24 cellular contexts compared by ENCODE assay signal in genomic region chr4:29551813-29552212, GRCh38.
DNase-seq lines count a peak whose midpoint lies in the region; ATAC-seq and TF ChIP-seq lines count a peak whose summit lies in the region.
"Had no signal": no experiment of that assay in that cellular context is flagged by ENCODE, and none has a peak within 500 bp of the region (broad histone marks: within the 10 kb centered on the region; RNA-seq: fewer than 3 reads in every experiment).

No MANE protein-coding gene starts in this region.

- H3K9me3 ChIP-seq in HEK293 (ENCODE audit: control insufficient read depth, insufficient read depth, low read depth, low read length) (no peaks in the 10 kb centered on the region), SU-DHL-6 (ENCODE audit: insufficient read depth, low read length) (no peaks in the 10 kb centered on the region; the same call in 1 of the 2 replicates)
- H3K9me3 ChIP-seq: A549; BLaER1 treated with 17β-estradiol and CSF1 and Interleukin-3, amounts not matched to agents 10 nM and 100 nM; Caco-2 had no signal

- no peaks in the 10 kb centered on the region for H3K4me1 ChIP-seq in HEK293 (ENCODE audit: control insufficient read depth, insufficient read depth, low read length)
- H3K4me1 ChIP-seq: A549; BLaER1 treated with 17β-estradiol and CSF1 and Interleukin-3, amounts not matched to agents 10 nM and 100 nM; Caco-2 had no signal

- DNase-seq in M059J (ENCODE audit: low read depth) (peak; percentile 15), fibroblast of villous mesenchyme (ENCODE audit: low read depth) (peak; percentile 45), DMS 273 treated with DMSO at 0.1 percent for 48 hours (lab: John Stamatoyannopoulos, UW) (no peak)
- DNase-seq: AML-193; Caco-2; Calu3; CD4-positive, alpha-beta T cell; CD8-positive, alpha-beta T cell; DMS153; DMS53; DMS79; DND-41; EL; GDM1 had no signal

- H3F3A ChIP-seq in SU-DHL-6 (ENCODE audit: insufficient read depth): no peaks in the 10 kb centered on the region

- TF ChIP-seq CTCF in HEK293 (tag by site-specific recombination; IDR thresholded peaks at IDR 0.05) (no peak), SU-DHL-6 (IDR thresholded peaks at IDR 0.05; ENCODE audit: insufficient read depth, low read length, poor library complexity, severe bottlenecking) (no peak), fibroblast of villous mesenchyme (IDR thresholded peaks at IDR 0.05; ENCODE audit: insufficient read depth, low read depth, low read length) (no peak)

- no peaks in the 10 kb centered on the region for H3K9me2 ChIP-seq in SU-DHL-6 (replicated peaks; ENCODE audit: insufficient read depth, low read length)

- no peak for ATAC-seq in HG03095 (IDR thresholded peaks at IDR 0.05; ENCODE audit: unreplicated experiment)
- ATAC-seq in GM19351 (IDR thresholded peaks at IDR 0.05; ENCODE audit: unreplicated experiment): no peak
- ATAC-seq in HG03196 (IDR thresholded peaks at IDR 0.05; ENCODE audit: unreplicated experiment): no peak
- ATAC-seq: A549; CD8-positive, alpha-beta T cell; GM12878 had no signal

- CTCF ChIA-PET in HEK293 (lab: Yijun Ruan, JAX): no interaction called here

- H3K9ac ChIP-seq in SU-DHL-6 (ENCODE audit: low read length): no peak overlapping the region
- H3K9ac ChIP-seq: BLaER1 treated with 17β-estradiol and CSF1 and Interleukin-3, amounts not matched to agents 10 nM and 100 nM had no signal

- POLR2A ChIA-PET in HEK293 (lab: Yijun Ruan, JAX): no interaction called here

- H2AFZ ChIP-seq in SU-DHL-6 (ENCODE audit: low read depth, low read length, severe bottlenecking): peak overlapping the region; percentile 35

- H3K27me3 ChIP-seq in SU-DHL-6 (ENCODE audit: low read length): no peaks in the 10 kb centered on the region
- H3K27me3 ChIP-seq: BLaER1 treated with 17β-estradiol and CSF1 and Interleukin-3, amounts not matched to agents 10 nM and 100 nM had no signal

- no peaks in the 10 kb centered on the region for H3K79me2 ChIP-seq in SU-DHL-6 (ENCODE audit: insufficient read depth, low read length)

- H3K27ac ChIP-seq in HEK293 (ENCODE audit: extremely low read depth, low read depth, low read length): no peak overlapping the region
- no peak overlapping the region for H3K27ac ChIP-seq in SU-DHL-6 (ENCODE audit: low read depth, low read length)
- H3K27ac ChIP-seq: 22Rv1; A549; BLaER1 treated with 17β-estradiol and CSF1 and Interleukin-3, amounts not matched to agents 10 nM and 100 nM; C4-2B had no signal

- H3K4me3 ChIP-seq in HEK293 (ENCODE audit: low read depth, low read length) (no peak overlapping the region), SU-DHL-6 (ENCODE audit: insufficient read depth, low read length, poor library complexity, severe bottlenecking) (no peak overlapping the region), fibroblast of villous mesenchyme (ENCODE audit: low read depth, low read length) (no peak overlapping the region)
- H3K4me3 ChIP-seq: A549; BLaER1 treated with 17β-estradiol and CSF1 and Interleukin-3, amounts not matched to agents 10 nM and 100 nM; GM12878 had no signal

- H3K4me2 ChIP-seq in SU-DHL-6 (ENCODE audit: low read depth, low read length, poor library complexity, severe bottlenecking): no peak overlapping the region
- H3K4me2 ChIP-seq: A549; BLaER1 treated with 17β-estradiol and CSF1 and Interleukin-3, amounts not matched to agents 10 nM and 100 nM had no signal

- H4K20me1 ChIP-seq in SU-DHL-6 (ENCODE audit: low read depth, low read length): no peaks in the 10 kb centered on the region
- H4K20me1 ChIP-seq: BLaER1 treated with 17β-estradiol and CSF1 and Interleukin-3, amounts not matched to agents 10 nM and 100 nM had no signal

- H3K36me3 ChIP-seq in HEK293 (ENCODE audit: control insufficient read depth in 2 of 2, insufficient read depth in 1 of 2, low read length in 2 of 2) (no peaks in the 10 kb centered on the region), SU-DHL-6 (ENCODE audit: low read length) (0 out of 2 replicates have a peak, but pooled peaks cover 2% of the 10 kb centered on the region)
- H3K36me3 ChIP-seq: BLaER1 treated with 17β-estradiol and CSF1 and Interleukin-3, amounts not matched to agents 10 nM and 100 nM had no signal

TF ChIP-seq in HEK293, 187 proteins besides CTCF, POLR2A, EP300 and RAD21:
- TF ChIP-seq ZNF169 (tag by site-specific recombination; IDR thresholded peaks at IDR 0.05) (no peak), KLF8 (tag by site-specific recombination; IDR thresholded peaks at IDR 0.05) (0 out of 2 replicates have a peak, but pooled peaks have one; percentile 39), WT1 (tag by site-specific recombination; IDR thresholded peaks at IDR 0.05) (peak; percentile 42; the same call in 1 of the 2 replicates)
